In genomic region chr10:36462194-36462593, GRCh38 we compare ENCODE assay signal across 22 cellular contexts.
DNase-seq lines count a peak whose midpoint lies in the region; ATAC-seq, FAIRE-seq and TF ChIP-seq lines count a peak whose summit lies in the region.
"Had no signal": no experiment of that assay in that cellular context is flagged by ENCODE, and none has a peak within 500 bp of the region (broad histone marks: within the 10 kb centered on the region; RNA-seq: fewer than 3 reads in every experiment).

No MANE protein-coding gene starts in this region.

- no peak for TF ChIP-seq RAD21 in A549 (conservative IDR thresholded peaks at IDR 0.05 in 1 of 2, IDR thresholded peaks at IDR 0.05 in 1 of 2)

- peak; percentile 77 for FAIRE-seq in A549 (lab: Jason Lieb, UNC)

- H3K36me3 ChIP-seq in SJCRH30: no peaks in the 10 kb centered on the region
- H3K36me3 ChIP-seq: esophagus squamous epithelium, vagina had no signal

- no peak overlapping the region for H3K4me2 ChIP-seq in A549

- H3K27me3 ChIP-seq in SJCRH30: no peaks in the 10 kb centered on the region
- H3K27me3 ChIP-seq: body of pancreas, esophagus squamous epithelium, vagina had no signal

- H3K4me3 ChIP-seq in A549: no peak overlapping the region
- no peak overlapping the region for H3K4me3 ChIP-seq in fibroblast of villous mesenchyme (ENCODE audit: low read depth, low read length)
- no peak overlapping the region for H3K4me3 ChIP-seq in SJCRH30
- H3K4me3 ChIP-seq: body of pancreas, esophagus squamous epithelium, vagina had no signal

- ATAC-seq in A549: no peak
- ATAC-seq in GM21825 (IDR thresholded peaks at IDR 0.05; ENCODE audit: unreplicated experiment): no peak
- ATAC-seq: body of pancreas, sciatic nerve had no signal

- H3K9me3 ChIP-seq in A549 (peaks cover 12% of the 10 kb centered on the region; the same call in 2 of the 3 replicates), SJCRH30 (replicated peaks) (peaks cover 3% of the 10 kb centered on the region; the same call in 1 of the 2 replicates)
- H3K9me3 ChIP-seq: esophagus squamous epithelium, vagina had no signal

- H3K4me1 ChIP-seq in A549 (no peaks in the 10 kb centered on the region), SJCRH30 (no peaks in the 10 kb centered on the region)
- H3K4me1 ChIP-seq: body of pancreas, esophagus squamous epithelium, vagina had no signal

- POLR2A ChIA-PET in A549 (lab: Yijun Ruan, JAX): no interaction called here

- CTCF ChIA-PET in A549 (lab: Yijun Ruan, JAX): no interaction called here

- no peak for TF ChIP-seq EP300 in A549 (IDR thresholded peaks at IDR 0.05)

- TF ChIP-seq CTCF in A549 (IDR thresholded peaks at IDR 0.05): no peak
- no peak for TF ChIP-seq CTCF in fibroblast of villous mesenchyme (IDR thresholded peaks at IDR 0.05; ENCODE audit: insufficient read depth, low read depth, low read length)

- TF ChIP-seq POLR2A in A549 (IDR thresholded peaks at IDR 0.05; ENCODE audit: low read length): no peak

- H3K27ac ChIP-seq in A549 (no peak overlapping the region), SJCRH30 (no peak overlapping the region)
- H3K27ac ChIP-seq: body of pancreas, esophagus squamous epithelium, vagina had no signal

- DNase-seq in A549 (ENCODE audit: low read depth in 1 of 2, low spot score in 1 of 2): no peak
- peak; percentile 36 for DNase-seq in HS-5 (ENCODE audit: low read depth)
- peak; percentile 91 for DNase-seq in amniotic epithelial cell (ENCODE audit: low read depth)
- DNase-seq in fibroblast of villous mesenchyme (ENCODE audit: low read depth): peak; percentile 33
- DNase-seq in UCSD-AML1 (lab: John Stamatoyannopoulos, UW; ENCODE audit: unreplicated experiment): no peak
- no peak for DNase-seq in SW480 (ENCODE audit: low spot score)
- no peak for DNase-seq in SJCRH30
- DNase-seq: activated naive CD4-positive, alpha-beta T cell treated with anti-CD3 and anti-CD28 coated beads, Interleukin-2, amount 50 U/mL, for 16 hours; activated T-cell treated with anti-CD3 and anti-CD28 coated beads, Interleukin-2, amount 50 U/mL, for 1 hour; body of pancreas; CD8-positive, alpha-beta memory T cell; dermis blood vessel endothelial cell; DMS79 treated with DMSO at 0.1 percent for 48 hours; esophagus squamous epithelium; hypothalamus; NCI-H1092; NCI-H748 treated with DMSO at 0.1 percent for 48 hours; occipital lobe; SW 1271 had no signal

- 35% methylated on average over 1 of the region's 1 CpG for WGBS in A549 (ENCODE audit: missing lambda C conversion rate)

TF ChIP-seq in A549, 52 proteins besides CTCF, POLR2A, EP300 and RAD21:
- TF ChIP-seq ZNF302 (CRISPR knock-in tag; IDR thresholded peaks at IDR 0.05): no peak
- TF ChIP-seq USF2 (IDR thresholded peaks at IDR 0.05): 0 out of 2 replicates have a peak, but pooled peaks have one; percentile 19
- TF ChIP-seq ZSCAN20 (CRISPR knock-in tag; IDR thresholded peaks at IDR 0.05): no peak
- TF ChIP-seq HOXB13 (CRISPR knock-in tag; IDR thresholded peaks at IDR 0.05; ENCODE audit: low read depth): no peak

Comparison
In these comparisons a context has a peak if more than half of its experiments do, and no peak if none do; other contexts are left out.
1. DNase-seq: peak in HS-5 (single experiment), amniotic epithelial cell (single experiment) and fibroblast of villous mesenchyme (single experiment); none in A549 (0 of 2), UCSD-AML1 (single experiment), SW480 (single experiment) and SJCRH30 (0 of 2).